Comparison of ENCODE assay signal across 1 cellular context in genomic region chr22:21887841-21888240, GRCh38.
TF ChIP-seq lines count a peak whose summit lies in the region.

No MANE protein-coding gene starts in this region.

TF ChIP-seq in K562, 482 proteins besides CTCF, POLR2A, EP300 and RAD21 (continued from another document):
- TF ChIP-seq ZNF655 (CRISPR knock-in tag; IDR thresholded peaks at IDR 0.05) (no peak), CBX2 (IDR thresholded peaks at IDR 0.05; ENCODE audit: insufficient read depth, low read length, poor library complexity, severe bottlenecking) (no peak), NELFE (IDR thresholded peaks at IDR 0.05; ENCODE audit: insufficient read depth, insufficient read length) (no peak)
TF ChIP-seq in K562: peak in this region for 13.
